1 cellular context compared by ENCODE assay signal in the genomic region with DNA sequence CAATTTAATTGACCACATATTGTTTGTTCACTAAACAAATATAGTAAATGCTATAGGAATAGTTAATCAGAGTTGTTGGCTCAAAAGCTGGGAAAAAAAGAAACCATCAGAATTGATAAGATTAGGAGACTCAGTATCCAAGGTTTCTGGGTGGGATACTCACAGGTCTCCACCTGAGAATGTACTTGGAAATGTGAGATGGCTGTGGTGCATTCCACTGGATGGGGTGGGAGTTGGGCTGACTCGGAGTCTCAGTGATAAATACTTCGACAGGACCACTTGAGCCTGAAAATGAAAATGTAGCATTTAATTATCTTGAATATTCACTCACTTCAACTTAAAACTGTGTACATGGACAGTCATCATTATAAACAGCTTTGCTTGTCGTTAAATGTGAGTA.
TF ChIP-seq lines count a peak whose summit lies in the region.

No MANE protein-coding gene starts in this region.

TF ChIP-seq in WTC11, 78 proteins besides CTCF, POLR2A, EP300 and RAD21 (continued from another document):
- TF ChIP-seq, protein P1, sequence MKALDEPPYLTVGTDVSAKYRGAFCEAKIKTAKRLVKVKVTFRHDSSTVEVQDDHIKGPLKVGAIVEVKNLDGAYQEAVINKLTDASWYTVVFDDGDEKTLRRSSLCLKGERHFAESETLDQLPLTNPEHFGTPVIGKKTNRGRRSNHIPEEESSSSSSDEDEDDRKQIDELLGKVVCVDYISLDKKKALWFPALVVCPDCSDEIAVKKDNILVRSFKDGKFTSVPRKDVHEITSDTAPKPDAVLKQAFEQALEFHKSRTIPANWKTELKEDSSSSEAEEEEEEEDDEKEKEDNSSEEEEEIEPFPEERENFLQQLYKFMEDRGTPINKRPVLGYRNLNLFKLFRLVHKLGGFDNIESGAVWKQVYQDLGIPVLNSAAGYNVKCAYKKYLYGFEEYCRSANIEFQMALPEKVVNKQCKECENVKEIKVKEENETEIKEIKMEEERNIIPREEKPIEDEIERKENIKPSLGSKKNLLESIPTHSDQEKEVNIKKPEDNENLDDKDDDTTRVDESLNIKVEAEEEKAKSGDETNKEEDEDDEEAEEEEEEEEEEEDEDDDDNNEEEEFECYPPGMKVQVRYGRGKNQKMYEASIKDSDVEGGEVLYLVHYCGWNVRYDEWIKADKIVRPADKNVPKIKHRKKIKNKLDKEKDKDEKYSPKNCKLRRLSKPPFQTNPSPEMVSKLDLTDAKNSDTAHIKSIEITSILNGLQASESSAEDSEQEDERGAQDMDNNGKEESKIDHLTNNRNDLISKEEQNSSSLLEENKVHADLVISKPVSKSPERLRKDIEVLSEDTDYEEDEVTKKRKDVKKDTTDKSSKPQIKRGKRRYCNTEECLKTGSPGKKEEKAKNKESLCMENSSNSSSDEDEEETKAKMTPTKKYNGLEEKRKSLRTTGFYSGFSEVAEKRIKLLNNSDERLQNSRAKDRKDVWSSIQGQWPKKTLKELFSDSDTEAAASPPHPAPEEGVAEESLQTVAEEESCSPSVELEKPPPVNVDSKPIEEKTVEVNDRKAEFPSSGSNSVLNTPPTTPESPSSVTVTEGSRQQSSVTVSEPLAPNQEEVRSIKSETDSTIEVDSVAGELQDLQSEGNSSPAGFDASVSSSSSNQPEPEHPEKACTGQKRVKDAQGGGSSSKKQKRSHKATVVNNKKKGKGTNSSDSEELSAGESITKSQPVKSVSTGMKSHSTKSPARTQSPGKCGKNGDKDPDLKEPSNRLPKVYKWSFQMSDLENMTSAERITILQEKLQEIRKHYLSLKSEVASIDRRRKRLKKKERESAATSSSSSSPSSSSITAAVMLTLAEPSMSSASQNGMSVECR (CRISPR knock-in tag; IDR thresholded peaks at IDR 0.05; ENCODE audit: borderline replicate concordance) = no peak
- TF ChIP-seq, protein P2, sequence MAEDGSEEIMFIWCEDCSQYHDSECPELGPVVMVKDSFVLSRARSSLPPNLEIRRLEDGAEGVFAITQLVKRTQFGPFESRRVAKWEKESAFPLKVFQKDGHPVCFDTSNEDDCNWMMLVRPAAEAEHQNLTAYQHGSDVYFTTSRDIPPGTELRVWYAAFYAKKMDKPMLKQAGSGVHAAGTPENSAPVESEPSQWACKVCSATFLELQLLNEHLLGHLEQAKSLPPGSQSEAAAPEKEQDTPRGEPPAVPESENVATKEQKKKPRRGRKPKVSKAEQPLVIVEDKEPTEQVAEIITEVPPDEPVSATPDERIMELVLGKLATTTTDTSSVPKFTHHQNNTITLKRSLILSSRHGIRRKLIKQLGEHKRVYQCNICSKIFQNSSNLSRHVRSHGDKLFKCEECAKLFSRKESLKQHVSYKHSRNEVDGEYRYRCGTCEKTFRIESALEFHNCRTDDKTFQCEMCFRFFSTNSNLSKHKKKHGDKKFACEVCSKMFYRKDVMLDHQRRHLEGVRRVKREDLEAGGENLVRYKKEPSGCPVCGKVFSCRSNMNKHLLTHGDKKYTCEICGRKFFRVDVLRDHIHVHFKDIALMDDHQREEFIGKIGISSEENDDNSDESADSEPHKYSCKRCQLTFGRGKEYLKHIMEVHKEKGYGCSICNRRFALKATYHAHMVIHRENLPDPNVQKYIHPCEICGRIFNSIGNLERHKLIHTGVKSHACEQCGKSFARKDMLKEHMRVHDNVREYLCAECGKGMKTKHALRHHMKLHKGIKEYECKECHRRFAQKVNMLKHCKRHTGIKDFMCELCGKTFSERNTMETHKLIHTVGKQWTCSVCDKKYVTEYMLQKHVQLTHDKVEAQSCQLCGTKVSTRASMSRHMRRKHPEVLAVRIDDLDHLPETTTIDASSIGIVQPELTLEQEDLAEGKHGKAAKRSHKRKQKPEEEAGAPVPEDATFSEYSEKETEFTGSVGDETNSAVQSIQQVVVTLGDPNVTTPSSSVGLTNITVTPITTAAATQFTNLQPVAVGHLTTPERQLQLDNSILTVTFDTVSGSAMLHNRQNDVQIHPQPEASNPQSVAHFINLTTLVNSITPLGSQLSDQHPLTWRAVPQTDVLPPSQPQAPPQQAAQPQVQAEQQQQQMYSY (CRISPR knock-in tag; IDR thresholded peaks at IDR 0.05) = no peak
- TF ChIP-seq, protein P3, sequence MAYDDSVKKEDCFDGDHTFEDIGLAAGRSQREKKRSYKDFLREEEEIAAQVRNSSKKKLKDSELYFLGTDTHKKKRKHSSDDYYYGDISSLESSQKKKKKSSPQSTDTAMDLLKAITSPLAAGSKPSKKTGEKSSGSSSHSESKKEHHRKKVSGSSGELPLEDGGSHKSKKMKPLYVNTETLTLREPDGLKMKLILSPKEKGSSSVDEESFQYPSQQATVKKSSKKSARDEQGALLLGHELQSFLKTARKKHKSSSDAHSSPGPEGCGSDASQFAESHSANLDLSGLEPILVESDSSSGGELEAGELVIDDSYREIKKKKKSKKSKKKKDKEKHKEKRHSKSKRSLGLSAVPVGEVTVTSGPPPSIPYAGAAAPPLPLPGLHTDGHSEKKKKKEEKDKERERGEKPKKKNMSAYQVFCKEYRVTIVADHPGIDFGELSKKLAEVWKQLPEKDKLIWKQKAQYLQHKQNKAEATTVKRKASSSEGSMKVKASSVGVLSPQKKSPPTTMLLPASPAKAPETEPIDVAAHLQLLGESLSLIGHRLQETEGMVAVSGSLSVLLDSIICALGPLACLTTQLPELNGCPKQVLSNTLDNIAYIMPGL (CRISPR knock-in tag; IDR thresholded peaks at IDR 0.05) = no peak
- TF ChIP-seq, protein P4, sequence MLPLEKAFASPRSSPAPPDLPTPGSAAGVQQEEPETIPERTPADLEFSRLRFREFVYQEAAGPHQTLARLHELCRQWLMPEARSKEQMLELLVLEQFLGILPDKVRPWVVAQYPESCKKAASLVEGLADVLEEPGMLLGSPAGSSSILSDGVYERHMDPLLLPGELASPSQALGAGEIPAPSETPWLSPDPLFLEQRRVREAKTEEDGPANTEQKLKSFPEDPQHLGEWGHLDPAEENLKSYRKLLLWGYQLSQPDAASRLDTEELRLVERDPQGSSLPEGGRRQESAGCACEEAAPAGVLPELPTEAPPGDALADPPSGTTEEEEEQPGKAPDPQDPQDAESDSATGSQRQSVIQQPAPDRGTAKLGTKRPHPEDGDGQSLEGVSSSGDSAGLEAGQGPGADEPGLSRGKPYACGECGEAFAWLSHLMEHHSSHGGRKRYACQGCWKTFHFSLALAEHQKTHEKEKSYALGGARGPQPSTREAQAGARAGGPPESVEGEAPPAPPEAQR (CRISPR knock-in tag; IDR thresholded peaks at IDR 0.05) = no peak
- TF ChIP-seq, protein P5, sequence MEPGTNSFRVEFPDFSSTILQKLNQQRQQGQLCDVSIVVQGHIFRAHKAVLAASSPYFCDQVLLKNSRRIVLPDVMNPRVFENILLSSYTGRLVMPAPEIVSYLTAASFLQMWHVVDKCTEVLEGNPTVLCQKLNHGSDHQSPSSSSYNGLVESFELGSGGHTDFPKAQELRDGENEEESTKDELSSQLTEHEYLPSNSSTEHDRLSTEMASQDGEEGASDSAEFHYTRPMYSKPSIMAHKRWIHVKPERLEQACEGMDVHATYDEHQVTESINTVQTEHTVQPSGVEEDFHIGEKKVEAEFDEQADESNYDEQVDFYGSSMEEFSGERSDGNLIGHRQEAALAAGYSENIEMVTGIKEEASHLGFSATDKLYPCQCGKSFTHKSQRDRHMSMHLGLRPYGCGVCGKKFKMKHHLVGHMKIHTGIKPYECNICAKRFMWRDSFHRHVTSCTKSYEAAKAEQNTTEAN (CRISPR knock-in tag; IDR thresholded peaks at IDR 0.05) = no peak
- TF ChIP-seq, protein P6, sequence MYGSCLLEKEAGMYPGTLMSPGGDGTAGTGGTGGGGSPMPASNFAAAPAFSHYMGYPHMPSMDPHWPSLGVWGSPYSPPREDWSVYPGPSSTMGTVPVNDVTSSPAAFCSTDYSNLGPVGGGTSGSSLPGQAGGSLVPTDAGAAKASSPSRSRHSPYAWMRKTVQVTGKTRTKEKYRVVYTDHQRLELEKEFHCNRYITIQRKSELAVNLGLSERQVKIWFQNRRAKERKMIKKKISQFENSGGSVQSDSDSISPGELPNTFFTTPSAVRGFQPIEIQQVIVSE (CRISPR knock-in tag; IDR thresholded peaks at IDR 0.05; ENCODE audit: borderline replicate concordance) = no peak
- TF ChIP-seq, protein P7, sequence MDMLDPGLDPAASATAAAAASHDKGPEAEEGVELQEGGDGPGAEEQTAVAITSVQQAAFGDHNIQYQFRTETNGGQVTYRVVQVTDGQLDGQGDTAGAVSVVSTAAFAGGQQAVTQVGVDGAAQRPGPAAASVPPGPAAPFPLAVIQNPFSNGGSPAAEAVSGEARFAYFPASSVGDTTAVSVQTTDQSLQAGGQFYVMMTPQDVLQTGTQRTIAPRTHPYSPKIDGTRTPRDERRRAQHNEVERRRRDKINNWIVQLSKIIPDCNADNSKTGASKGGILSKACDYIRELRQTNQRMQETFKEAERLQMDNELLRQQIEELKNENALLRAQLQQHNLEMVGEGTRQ (CRISPR knock-in tag; IDR thresholded peaks at IDR 0.05) = no peak
- TF ChIP-seq MXD4 (CRISPR knock-in tag; IDR thresholded peaks at IDR 0.05; ENCODE audit: borderline replicate concordance) (no peak), OVOL2 (CRISPR knock-in tag; IDR thresholded peaks at IDR 0.05; ENCODE audit: borderline replicate concordance) (no peak), HMGA2 (CRISPR knock-in tag; IDR thresholded peaks at IDR 0.05) (no peak), EMX1 (CRISPR knock-in tag; IDR thresholded peaks at IDR 0.05) (no peak)
- TF ChIP-seq, protein P8, sequence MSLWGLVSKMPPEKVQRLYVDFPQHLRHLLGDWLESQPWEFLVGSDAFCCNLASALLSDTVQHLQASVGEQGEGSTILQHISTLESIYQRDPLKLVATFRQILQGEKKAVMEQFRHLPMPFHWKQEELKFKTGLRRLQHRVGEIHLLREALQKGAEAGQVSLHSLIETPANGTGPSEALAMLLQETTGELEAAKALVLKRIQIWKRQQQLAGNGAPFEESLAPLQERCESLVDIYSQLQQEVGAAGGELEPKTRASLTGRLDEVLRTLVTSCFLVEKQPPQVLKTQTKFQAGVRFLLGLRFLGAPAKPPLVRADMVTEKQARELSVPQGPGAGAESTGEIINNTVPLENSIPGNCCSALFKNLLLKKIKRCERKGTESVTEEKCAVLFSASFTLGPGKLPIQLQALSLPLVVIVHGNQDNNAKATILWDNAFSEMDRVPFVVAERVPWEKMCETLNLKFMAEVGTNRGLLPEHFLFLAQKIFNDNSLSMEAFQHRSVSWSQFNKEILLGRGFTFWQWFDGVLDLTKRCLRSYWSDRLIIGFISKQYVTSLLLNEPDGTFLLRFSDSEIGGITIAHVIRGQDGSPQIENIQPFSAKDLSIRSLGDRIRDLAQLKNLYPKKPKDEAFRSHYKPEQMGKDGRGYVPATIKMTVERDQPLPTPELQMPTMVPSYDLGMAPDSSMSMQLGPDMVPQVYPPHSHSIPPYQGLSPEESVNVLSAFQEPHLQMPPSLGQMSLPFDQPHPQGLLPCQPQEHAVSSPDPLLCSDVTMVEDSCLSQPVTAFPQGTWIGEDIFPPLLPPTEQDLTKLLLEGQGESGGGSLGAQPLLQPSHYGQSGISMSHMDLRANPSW (CRISPR knock-in tag; conservative IDR thresholded peaks at IDR 0.05; ENCODE audit: low read depth) = no peak
- TF ChIP-seq, protein P9, sequence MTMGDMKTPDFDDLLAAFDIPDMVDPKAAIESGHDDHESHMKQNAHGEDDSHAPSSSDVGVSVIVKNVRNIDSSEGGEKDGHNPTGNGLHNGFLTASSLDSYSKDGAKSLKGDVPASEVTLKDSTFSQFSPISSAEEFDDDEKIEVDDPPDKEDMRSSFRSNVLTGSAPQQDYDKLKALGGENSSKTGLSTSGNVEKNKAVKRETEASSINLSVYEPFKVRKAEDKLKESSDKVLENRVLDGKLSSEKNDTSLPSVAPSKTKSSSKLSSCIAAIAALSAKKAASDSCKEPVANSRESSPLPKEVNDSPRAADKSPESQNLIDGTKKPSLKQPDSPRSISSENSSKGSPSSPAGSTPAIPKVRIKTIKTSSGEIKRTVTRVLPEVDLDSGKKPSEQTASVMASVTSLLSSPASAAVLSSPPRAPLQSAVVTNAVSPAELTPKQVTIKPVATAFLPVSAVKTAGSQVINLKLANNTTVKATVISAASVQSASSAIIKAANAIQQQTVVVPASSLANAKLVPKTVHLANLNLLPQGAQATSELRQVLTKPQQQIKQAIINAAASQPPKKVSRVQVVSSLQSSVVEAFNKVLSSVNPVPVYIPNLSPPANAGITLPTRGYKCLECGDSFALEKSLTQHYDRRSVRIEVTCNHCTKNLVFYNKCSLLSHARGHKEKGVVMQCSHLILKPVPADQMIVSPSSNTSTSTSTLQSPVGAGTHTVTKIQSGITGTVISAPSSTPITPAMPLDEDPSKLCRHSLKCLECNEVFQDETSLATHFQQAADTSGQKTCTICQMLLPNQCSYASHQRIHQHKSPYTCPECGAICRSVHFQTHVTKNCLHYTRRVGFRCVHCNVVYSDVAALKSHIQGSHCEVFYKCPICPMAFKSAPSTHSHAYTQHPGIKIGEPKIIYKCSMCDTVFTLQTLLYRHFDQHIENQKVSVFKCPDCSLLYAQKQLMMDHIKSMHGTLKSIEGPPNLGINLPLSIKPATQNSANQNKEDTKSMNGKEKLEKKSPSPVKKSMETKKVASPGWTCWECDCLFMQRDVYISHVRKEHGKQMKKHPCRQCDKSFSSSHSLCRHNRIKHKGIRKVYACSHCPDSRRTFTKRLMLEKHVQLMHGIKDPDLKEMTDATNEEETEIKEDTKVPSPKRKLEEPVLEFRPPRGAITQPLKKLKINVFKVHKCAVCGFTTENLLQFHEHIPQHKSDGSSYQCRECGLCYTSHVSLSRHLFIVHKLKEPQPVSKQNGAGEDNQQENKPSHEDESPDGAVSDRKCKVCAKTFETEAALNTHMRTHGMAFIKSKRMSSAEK (CRISPR knock-in tag; IDR thresholded peaks at IDR 0.05; ENCODE audit: borderline replicate concordance) = no peak
